Comparison of ENCODE assay signal across 9 cellular contexts in the genomic region with DNA sequence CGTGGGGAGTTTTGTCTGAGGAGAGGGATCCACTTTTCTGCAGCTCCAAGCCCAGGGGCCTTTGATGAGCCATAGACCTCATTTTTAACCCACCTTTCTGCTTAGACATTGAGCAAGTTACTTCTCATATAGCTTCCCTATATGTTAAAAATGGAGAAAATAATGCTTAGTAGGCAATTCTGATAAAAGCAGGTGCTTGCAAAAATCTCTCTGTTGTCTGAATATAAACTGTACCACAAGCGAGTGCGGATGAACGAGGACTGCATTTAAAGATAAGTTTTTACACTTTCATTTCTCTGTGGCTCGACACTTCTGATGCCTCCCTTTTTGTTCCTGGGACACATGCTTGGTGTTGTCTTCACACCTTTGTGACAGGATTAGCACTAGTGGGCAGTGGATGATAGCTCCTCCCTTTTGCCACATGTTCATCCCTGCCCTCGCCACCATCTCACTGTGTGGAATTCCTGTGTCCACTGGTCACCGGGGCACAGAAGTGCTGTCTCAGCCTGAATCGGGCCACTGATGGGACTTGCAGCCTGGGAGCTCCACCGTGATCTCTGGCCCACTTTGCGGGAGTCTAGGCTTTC. TPM values are rescaled to one million over a fixed set of nuclear protein-coding genes. Genes with fewer than 3 reads are reported as not detected.
DNase-seq lines count a peak whose midpoint lies in the region; ATAC-seq and TF ChIP-seq lines count a peak whose summit lies in the region.
"Had no signal": no experiment of that assay in that cellular context is flagged by ENCODE, and none has a peak within 500 bp of the region (broad histone marks: within the 10 kb centered on the region; RNA-seq: fewer than 3 reads in every experiment).

No MANE protein-coding gene starts in this region.

- 75 to 82% (median 79%) methylated on average over 10 of the region's 10 CpGs for WGBS in spleen, 5 donors

- H3K27ac Mint-ChIP-seq in activated CD4-positive, alpha-beta T cell treated with anti-CD3 and anti-CD28 coated beads for 36 hours = peak overlapping the region; percentile 90
- no peak overlapping the region for H3K27ac Mint-ChIP-seq in T-cell

- peaks cover 18% of the 10 kb centered on the region for H3K27me3 Mint-ChIP-seq in activated CD4-positive, alpha-beta T cell treated with anti-CD3 and anti-CD28 coated beads for 36 hours
- peaks cover 28 to 34% of the 10 kb centered on the region in 2 donors for H3K27me3 Mint-ChIP-seq in T-cell

- peaks cover 0 to 4% (median 0%) of the 10 kb centered on the region in 8 donors for H3K9me3 ChIP-seq in spleen
- H3K9me3 ChIP-seq: thyroid gland had no signal

- H3K27ac ChIP-seq in spleen = peak overlapping the region in 1 of 8 donors; percentile 10
- H3K27ac ChIP-seq: thyroid gland had no signal

- intact Hi-C loops in activated CD4-positive, alpha-beta T cell treated with anti-CD3 and anti-CD28 coated beads for 36 hours (cut with DNase I, micrococcal nuclease) = loop anchor here (1.0 to 2.0 kb wide), 6 partner anchors 23 to 500 kb away; partner anchors contain the start of genes ENOSF1 (in 1 of the 2), USP14 (in 1 of the 2) and YES1 (in 1 of the 2)
- intact Hi-C loops in spleen (cut with DNase I; ENCODE audit: low total_unique reads) = no loop called here

- H3K36me3 Mint-ChIP-seq in activated CD4-positive, alpha-beta T cell treated with anti-CD3 and anti-CD28 coated beads for 36 hours (ENCODE audit: low read depth) = peaks cover 54% of the 10 kb centered on the region
- H3K36me3 Mint-ChIP-seq in T-cell = no peaks in the 10 kb centered on the region

- H3K4me3 ChIP-seq in fibroblast of the aortic adventitia (ENCODE audit: low read depth, low read length) = peak overlapping the region; percentile 88
- H3K4me3 ChIP-seq in spleen = peak overlapping the region in 6 of 8 donors; percentile 67 to 93 (median 80)

- POLR2A ChIA-PET in activated CD4-positive, alpha-beta T cell treated with anti-CD3 and anti-CD28 coated beads for 36 hours (lab: Charles Lee) = interaction anchor here (0.6 to 1.5 kb wide), 6 partner anchors 14 to 177 kb away, joined by 3 to 17 read pairs (median 4); partner anchors contain the start of gene ENOSF1
- POLR2A ChIA-PET in T-cell (lab: Charles Lee) = no interaction called here

- H3K4me1 ChIP-seq in spleen = peaks cover 3 to 29% (median 19%) of the 10 kb centered on the region in 6 donors

- H3K4me3 Mint-ChIP-seq in activated CD4-positive, alpha-beta T cell treated with anti-CD3 and anti-CD28 coated beads for 36 hours = peak overlapping the region; percentile 93
- H3K4me3 Mint-ChIP-seq in T-cell = peak overlapping the region; percentile 75 to 85 (median 79)

- H3K9me3 Mint-ChIP-seq in activated CD4-positive, alpha-beta T cell treated with anti-CD3 and anti-CD28 coated beads for 36 hours (ENCODE audit: low read depth) = peaks cover 11% of the 10 kb centered on the region
- peaks cover 0 to 6% (median 0%) of the 10 kb centered on the region in 3 donors for H3K9me3 Mint-ChIP-seq in T-cell

- TF ChIP-seq POLR2A in spleen (IDR thresholded peaks at IDR 0.05) = no peak

- no peak for TF ChIP-seq CTCF in fibroblast of the aortic adventitia (IDR thresholded peaks at IDR 0.05; ENCODE audit: insufficient read depth, low read length)
- TF ChIP-seq CTCF in spleen (IDR thresholded peaks at IDR 0.05 in 8 of 11, conservative IDR thresholded peaks at IDR 0.05 in 3 of 11) = no peak

- DNase-seq in activated CD4-positive, alpha-beta T cell treated with anti-CD3 and anti-CD28 coated beads for 36 hours = no peak
- DNase-seq in activated CD4-positive, alpha-beta T cell treated with anti-CD3 and anti-CD28 coated beads, Interleukin-2, amount 50 U/mL, for 1 hour = no peak
- DNase-seq in T-cell = no peak
- no peak for DNase-seq in fibroblast of the aortic adventitia (ENCODE audit: low read depth)
- no peak for DNase-seq in spleen
- DNase-seq in DMS153 treated with DMSO at 0.1 percent for 48 hours (lab: John Stamatoyannopoulos, UW; ENCODE audit: unreplicated experiment) = no peak
- no peak for DNase-seq in NCI-H774 (lab: John Stamatoyannopoulos, UW)

- H3K27me3 ChIP-seq in spleen (replicated peaks in 1 of 7) = peaks cover 0 to 61% (median 9%) of the 10 kb centered on the region in 7 donors
- H3K27me3 ChIP-seq: thyroid gland had no signal

- peaks cover 12% of the 10 kb centered on the region for H3K4me1 Mint-ChIP-seq in activated CD4-positive, alpha-beta T cell treated with anti-CD3 and anti-CD28 coated beads for 36 hours
- peaks cover 0 to 18% (median 15%) of the 10 kb centered on the region in 3 donors for H3K4me1 Mint-ChIP-seq in T-cell

- peaks cover 0 to 11% (median 0%) of the 10 kb centered on the region in 6 donors for H3K36me3 ChIP-seq in spleen
- H3K36me3 ChIP-seq: thyroid gland had no signal

- ATAC-seq in activated CD4-positive, alpha-beta T cell treated with anti-CD3 and anti-CD28 coated beads for 36 hours = no peak
- no peak for ATAC-seq in T-cell (replicated peaks in 1 of 4)
- no peak for ATAC-seq in HG03565 (IDR thresholded peaks at IDR 0.05; ENCODE audit: unreplicated experiment)

- CTCF ChIA-PET in activated CD4-positive, alpha-beta T cell treated with anti-CD3 and anti-CD28 coated beads for 36 hours (lab: Charles Lee) = interaction anchor here (1.5 to 3.0 kb wide), 6 partner anchors 35 to 391 kb away, joined by 5 to 13 read pairs (median 8); partner anchors contain the start of gene THOC1
- CTCF ChIA-PET in T-cell (lab: Charles Lee) = no interaction called here

RNA-seq across cellular contexts. Expression of gene TYMS, which starts 1.6 kb away (rescaled TPM):
- 100 to 1,000 TPM; 331 to 372 TPM for total RNA-seq in activated CD4-positive, alpha-beta T cell treated with anti-CD3 and anti-CD28 coated beads for 36 hours
- 1 to 10 TPM; 1.8 to 9.7 (median 3.3) TPM for total RNA-seq in T-cell
- 1.1 and 25.7 TPM in 2 replicates for total RNA-seq in fibroblast of the aortic adventitia (ENCODE audit: low replicate concordance)
- 10 to 100 TPM in 4 of 7 donors, 1 to 10 TPM in 3; 4.4 to 17.7 (median 14.4) TPM for total RNA-seq in spleen
- 10 to 100 TPM in 2 of 3 donors, 1 to 10 TPM in 1; 4.4 to 24.7 (median 16.1) TPM for polyA plus RNA-seq in spleen

RNA-seq across cellular contexts. Expression of gene ENOSF1, which starts 53.4 kb away (rescaled TPM):
- total RNA-seq in activated CD4-positive, alpha-beta T cell treated with anti-CD3 and anti-CD28 coated beads for 36 hours = 10 to 100 TPM; 92.6 to 97.4 TPM
- total RNA-seq in T-cell (10 to 100 TPM; 70.8 to 97.6 (median 75.8) TPM), fibroblast of the aortic adventitia (ENCODE audit: low replicate concordance) (49.5 and 55.7 TPM in 2 replicates), spleen (100 to 1,000 TPM in 2 of 7 donors, 10 to 100 TPM in 5; 37.9 to 125 (median 76.8) TPM)
- polyA plus RNA-seq in spleen = 10 to 100 TPM; 28.2 to 45.7 (median 37.2) TPM

Comparison
In these comparisons a context has a peak if more than half of its experiments do, and no peak if none do; other contexts are left out.
1. RNA of gene TYMS, which starts 1.6 kb away (total RNA-seq): 331 to 372 TPM in activated CD4-positive, alpha-beta T cell treated with anti-CD3 and anti-CD28 coated beads for 36 hours; 1.1 to 25.7 TPM in fibroblast of the aortic adventitia, 4.4 to 17.7 TPM in spleen and 1.8 to 9.7 TPM in T-cell; every median in the first group is over 10 times any median in the second.